In genomic region chr7:726854-727103, GRCh38 we compare ENCODE assay signal across 8 cellular contexts. TPM values are rescaled to one million over a fixed set of nuclear protein-coding genes. Genes with fewer than 3 reads are reported as not detected.
DNase-seq lines count a peak whose midpoint lies in the region; ATAC-seq, FAIRE-seq and TF ChIP-seq lines count a peak whose summit lies in the region.

No MANE protein-coding gene starts in this region.

- H3F3A ChIP-seq in OCI-LY1 (ENCODE audit: insufficient read depth, low read length) = no peaks in the 10 kb centered on the region

- ATAC-seq in Right ventricle myocardium superior (ENCODE audit: poor library complexity) = no peak

- FAIRE-seq in small intestine (lab: Jason Lieb, UNC) = no peak

- H4K20me1 ChIP-seq in OCI-LY1 (ENCODE audit: insufficient read depth, low read length) = no peaks in the 10 kb centered on the region

- H3K9me3 ChIP-seq in cardiac muscle cell (ENCODE audit: low read depth) = no peaks in the 10 kb centered on the region
- H3K9me3 ChIP-seq in OCI-LY1 (ENCODE audit: low read length) = peaks cover 2% of the 10 kb centered on the region; the same call in 1 of the 2 replicates
- H3K9me3 ChIP-seq in small intestine (ENCODE audit: control insufficient read depth, low read depth) = no peaks in the 10 kb centered on the region

- H3K27ac ChIP-seq in cardiac muscle cell (no peak overlapping the region), OCI-LY1 (ENCODE audit: low read depth, low read length, poor library complexity, severe bottlenecking) (no peak overlapping the region), small intestine (ENCODE audit: low read depth in 1 of 2, low read length in 1 of 2) (peak overlapping the region in 1 of 2 donors; percentile 35)

- peak overlapping the region; percentile 90 for H3K4me2 ChIP-seq in OCI-LY1 (ENCODE audit: low read length)

- H3K9ac ChIP-seq in OCI-LY1 (ENCODE audit: low read length) = peak overlapping the region; percentile 73

- no peaks in the 10 kb centered on the region for H3K36me3 ChIP-seq in cardiac muscle cell
- peaks cover 64% of the 10 kb centered on the region for H3K36me3 ChIP-seq in OCI-LY1 (ENCODE audit: insufficient read depth, low read length)
- no peaks in the 10 kb centered on the region for H3K36me3 ChIP-seq in small intestine (ENCODE audit: control insufficient read depth in 2 of 2, insufficient read depth in 2 of 2, low read length in 2 of 2)

- peaks cover 23% of the 10 kb centered on the region for H3K4me1 ChIP-seq in cardiac muscle cell (ENCODE audit: low read depth)
- H3K4me1 ChIP-seq in OCI-LY1 (ENCODE audit: insufficient read depth, low read length, severe bottlenecking) = peaks cover 21% of the 10 kb centered on the region
- peaks cover 2 to 10% of the 10 kb centered on the region in 2 donors for H3K4me1 ChIP-seq in small intestine (ENCODE audit: control insufficient read depth in 2 of 2, insufficient read depth in 1 of 2, low read depth in 1 of 2, low read length in 1 of 2)

- H3K27me3 ChIP-seq in cardiac muscle cell = no peaks in the 10 kb centered on the region
- no peaks in the 10 kb centered on the region for H3K27me3 ChIP-seq in OCI-LY1 (ENCODE audit: insufficient read depth, low read length)
- no peaks in the 10 kb centered on the region for H3K27me3 ChIP-seq in small intestine (ENCODE audit: control insufficient read depth in 2 of 2, insufficient read depth in 2 of 2, low read length in 2 of 2)

- intact Hi-C loops in Right ventricle myocardium superior (cut with DNase I) = loop anchor here (5.0 kb wide), 1 partner anchor 59 kb away; no protein-coding TSS in a partner anchor

- DNase-seq in cardiac muscle cell (ENCODE audit: low read depth in 1 of 2, low spot score in 1 of 2) (peak in 1 of 2 donors; percentile 66), Right ventricle myocardium superior (no peak), fibroblast of villous mesenchyme (ENCODE audit: low read depth) (no peak), small intestine (no peak), SKM-1 (lab: John Stamatoyannopoulos, UW; ENCODE audit: unreplicated experiment) (no peak), DMS 273 treated with DMSO at 0.1 percent for 48 hours (lab: John Stamatoyannopoulos, UW) (no peak)
- no peak for DNase-seq in stimulated activated CD4-positive, alpha-beta T cell treated with anti-CD3 and anti-CD28 coated beads, Interleukin-4, amount 100 ng/mL, for 4 hours

- H3K4me3 ChIP-seq in cardiac muscle cell = peak overlapping the region; percentile 71
- peak overlapping the region; percentile 67 for H3K4me3 ChIP-seq in OCI-LY1 (ENCODE audit: low read depth, low read length, poor library complexity, severe bottlenecking)
- H3K4me3 ChIP-seq in fibroblast of villous mesenchyme (ENCODE audit: low read depth, low read length) = peak overlapping the region; percentile 62
- H3K4me3 ChIP-seq in small intestine (ENCODE audit: low read depth in 1 of 2, low read length in 2 of 2) = peak overlapping the region; percentile 94

- 0 to 1% (median 0%) methylated on average over 8 to 39 of the region's 39 CpGs for WGBS in small intestine, 3 donors

- no peak overlapping the region for H2AFZ ChIP-seq in OCI-LY1 (ENCODE audit: low read length)

- no peaks in the 10 kb centered on the region for H3K9me2 ChIP-seq in OCI-LY1 (ENCODE audit: low read depth, low read length)

- H3K79me2 ChIP-seq in OCI-LY1 (ENCODE audit: insufficient read depth, low read length) = peaks cover 11% of the 10 kb centered on the region

- TF ChIP-seq CTCF in cardiac muscle cell (IDR thresholded peaks at IDR 0.05; ENCODE audit: low read depth, low read length) (no peak), OCI-LY1 (IDR thresholded peaks at IDR 0.05; ENCODE audit: low read length) (no peak), fibroblast of villous mesenchyme (IDR thresholded peaks at IDR 0.05; ENCODE audit: insufficient read depth, low read depth, low read length) (no peak)

RNA-seq across cellular contexts. Expression of gene DNAAF5, which starts 0.3 kb away (rescaled TPM):
- 76.7 and 93.8 TPM in 2 replicates for total RNA-seq in cardiac muscle cell
- polyA plus RNA-seq in cardiac muscle cell = 32.7 and 51.9 TPM in 2 replicates
- total RNA-seq in Right ventricle myocardium superior = 19.3 TPM
- 30.0 and 32.8 TPM in 2 replicates for total RNA-seq in fibroblast of villous mesenchyme
- 10 to 100 TPM in 2 of 3 donors, 1 to 10 TPM in 1; 6.8 to 19.3 (median 11.6) TPM for polyA plus RNA-seq in small intestine

RNA-seq across cellular contexts. Expression of gene PRKAR1B, which starts 0.3 kb away (rescaled TPM):
- total RNA-seq in cardiac muscle cell (35.4 and 40.2 TPM in 2 replicates), Right ventricle myocardium superior (16.5 TPM), fibroblast of villous mesenchyme (16.4 and 23.8 TPM in 2 replicates)
- polyA plus RNA-seq in cardiac muscle cell (32.8 and 48.6 TPM in 2 replicates), small intestine (10 to 100 TPM in 1 of 3 donors, 1 to 10 TPM in 2; 9.5 to 27.6 (median 9.6) TPM)
